In genomic region chr4:73104695-73105094, GRCh38 we compare ENCODE assay signal across 11 cellular contexts.
"Had no signal": no experiment of that assay in that cellular context is flagged by ENCODE, and none has a peak within 500 bp of the region (broad histone marks: within the 10 kb centered on the region; RNA-seq: fewer than 3 reads in every experiment).

No MANE protein-coding gene starts in this region.

- H3K27ac Mint-ChIP-seq: activated B cell treated with CpG ODN at 0.5 μM for 24 hours; activated CD4-positive, alpha-beta T cell treated with anti-CD3 and anti-CD28 coated beads, Interleukin-2, amount 10 ng/mL, durations not matched to agents 7 days and 5 days; dendritic cell treated with granulocyte-macrophage colony-stimulating factor and Interleukin-4, amounts not matched to agents 40 ng/mL and 50 ng/mL, for 4 days had no signal

- ATAC-seq: body of pancreas; effector memory CD8-positive, alpha-beta T cell; gastroesophageal sphincter; left lung had no signal

- H3K9me3 Mint-ChIP-seq: activated B cell treated with CpG ODN at 0.5 μM for 24 hours; activated CD4-positive, alpha-beta T cell treated with anti-CD3 and anti-CD28 coated beads, Interleukin-2, amount 10 ng/mL, durations not matched to agents 7 days and 5 days; dendritic cell treated with granulocyte-macrophage colony-stimulating factor and Interleukin-4, amounts not matched to agents 40 ng/mL and 50 ng/mL, for 4 days; effector memory CD8-positive, alpha-beta T cell had no signal

- H3K4me1 Mint-ChIP-seq: activated B cell treated with CpG ODN at 0.5 μM for 24 hours had no signal

- H3K4me3 Mint-ChIP-seq: activated B cell treated with CpG ODN at 0.5 μM for 24 hours; activated CD4-positive, alpha-beta T cell treated with anti-CD3 and anti-CD28 coated beads, Interleukin-2, amount 10 ng/mL, durations not matched to agents 7 days and 5 days; dendritic cell treated with granulocyte-macrophage colony-stimulating factor and Interleukin-4, amounts not matched to agents 40 ng/mL and 50 ng/mL, for 4 days; effector memory CD8-positive, alpha-beta T cell had no signal

- DNase-seq: activated B cell treated with CpG ODN at 0.5 μM for 24 hours; activated CD4-positive, alpha-beta T cell treated with anti-CD3 and anti-CD28 coated beads, Interleukin-2, amount 10 ng/mL, durations not matched to agents 7 days and 5 days; activated T-cell treated with anti-CD3 and anti-CD28 coated beads, Interleukin-2, amount 50 U/mL, for 48 hours; amniotic stem cell; body of pancreas; effector memory CD8-positive, alpha-beta T cell; islet precursor cell; left lung; stimulated activated CD4-positive, alpha-beta T cell treated with anti-CD3 and anti-CD28 coated beads, Interleukin-12 subunit alpha, Interleukin-12 subunit beta, amount 100 ng/mL, for 4 hours had no signal

- H3K9me3 ChIP-seq: body of pancreas, gastroesophageal sphincter, left lung had no signal

- H3K27me3 Mint-ChIP-seq: activated B cell treated with CpG ODN at 0.5 μM for 24 hours; activated CD4-positive, alpha-beta T cell treated with anti-CD3 and anti-CD28 coated beads, Interleukin-2, amount 10 ng/mL, durations not matched to agents 7 days and 5 days; dendritic cell treated with granulocyte-macrophage colony-stimulating factor and Interleukin-4, amounts not matched to agents 40 ng/mL and 50 ng/mL, for 4 days; effector memory CD8-positive, alpha-beta T cell had no signal

- H3K27me3 ChIP-seq: body of pancreas, gastroesophageal sphincter, left lung had no signal

- H3K4me3 ChIP-seq: body of pancreas, gastroesophageal sphincter, left lung had no signal
